ENCODE assay signal across 9 cellular contexts in genomic region chr2:207847807-207848544, GRCh38.
DNase-seq lines count a peak whose midpoint lies in the region; ATAC-seq, FAIRE-seq and TF ChIP-seq lines count a peak whose summit lies in the region.
"Had no signal": no experiment of that assay in that cellular context is flagged by ENCODE, and none has a peak within 500 bp of the region (broad histone marks: within the 10 kb centered on the region; RNA-seq: fewer than 3 reads in every experiment).

No MANE protein-coding gene starts in this region.

- no peaks in the 10 kb centered on the region for H3K27me3 ChIP-seq in GM12878 (replicated peaks in 1 of 2; ENCODE audit: control insufficient read depth in 2 of 2, insufficient read depth in 2 of 2, low read length in 1 of 2)
- H3K27me3 ChIP-seq in right lobe of liver = no peaks in the 10 kb centered on the region
- H3K27me3 ChIP-seq in CD4-positive, alpha-beta memory T cell (ENCODE audit: insufficient read depth, low read length) = no peaks in the 10 kb centered on the region

- WGBS in GM12878 (ENCODE audit: insufficient coverage, insufficient replicate concordance, low lambda C conversion rate, missing lambda C conversion rate) = 88% methylated on average over 4 of the region's 4 CpGs
- WGBS in right lobe of liver (ENCODE audit: insufficient coverage, low coverage, low lambda C conversion rate, missing lambda C conversion rate) = 3% methylated on average over 4 of the region's 4 CpGs

- no peak for TF ChIP-seq RAD21 in GM12878 (IDR thresholded peaks at IDR 0.05; ENCODE audit: insufficient read depth, low read depth, low read length)

- no peak overlapping the region for H3K4me3 Mint-ChIP-seq in CD14-positive monocyte
- H3K4me3 Mint-ChIP-seq in CD4-positive, alpha-beta memory T cell = no peak overlapping the region

- in situ Hi-C loops in GM12878 (cut with MboI) = no loop called here

- TF ChIP-seq EP300 in GM12878 (IDR thresholded peaks at IDR 0.05; ENCODE audit: borderline replicate concordance in 1 of 2, control insufficient read depth in 1 of 2, low read depth in 2 of 2, low read length in 2 of 2) = no peak

- no TSS peak for BruUV-seq in GM12878 (replicated peaks; lab: Mats Ljungman, UMichigan)

- no peaks in the 10 kb centered on the region for H3K27me3 Mint-ChIP-seq in CD14-positive monocyte (ENCODE audit: low read depth in 3 of 3)
- H3K27me3 Mint-ChIP-seq in CD4-positive, alpha-beta memory T cell = no peaks in the 10 kb centered on the region

- H3K4me3 ChIP-seq in GM12878 = no peak overlapping the region
- no peak overlapping the region for H3K4me3 ChIP-seq in right lobe of liver
- H3K4me3 ChIP-seq in CD4-positive, alpha-beta memory T cell (ENCODE audit: low read length in 2 of 2) = no peak overlapping the region
- H3K4me3 ChIP-seq: thoracic aorta had no signal

- TF ChIP-seq CTCF in CD14-positive monocyte (IDR thresholded peaks at IDR 0.05) = no peak
- no peak for TF ChIP-seq CTCF in GM12878 (IDR thresholded peaks at IDR 0.05 in 2 of 3, conservative IDR thresholded peaks at IDR 0.05 in 1 of 3; ENCODE audit: control insufficient read depth in 2 of 3, extremely low read depth in 1 of 3, insufficient read depth in 1 of 3, low read depth in 3 of 3, low read length in 3 of 3)
- no peak for TF ChIP-seq CTCF in right lobe of liver (IDR thresholded peaks at IDR 0.05)

- POLR2A ChIA-PET in GM12878 (lab: Charles Lee) = no interaction called here
- POLR2A ChIA-PET in CD4-positive, alpha-beta memory T cell (lab: Charles Lee; ENCODE audit: partially characterized antibody) = no interaction called here

- H3K4me1 ChIP-seq in GM12878 (ENCODE audit: control insufficient read depth, insufficient read depth, low read length) (no peaks in the 10 kb centered on the region), right lobe of liver (peaks cover 2 to 35% (median 12%) of the 10 kb centered on the region in 4 donors)
- H3K4me1 ChIP-seq in CD4-positive, alpha-beta memory T cell (ENCODE audit: insufficient read depth, low read length) = no peaks in the 10 kb centered on the region

- intact Hi-C loops in CD14-positive monocyte (cut with micrococcal nuclease) (no loop called here), GM12878 (cut with micrococcal nuclease; ENCODE audit: unreplicated experiment) (no loop called here), right lobe of liver (cut with DNase I) (no loop called here)
- intact Hi-C loops in CD4-positive, alpha-beta memory T cell (cut with micrococcal nuclease) = no loop called here

- H3K27ac ChIP-seq in GM12878 (ENCODE audit: control insufficient read depth, insufficient read depth) (no peak overlapping the region), right lobe of liver (peak overlapping the region; percentile 49 to 88 (median 72))
- no peak overlapping the region for H3K27ac ChIP-seq in CD4-positive, alpha-beta memory T cell (ENCODE audit: low read depth, low read length)

- H3K79me2 ChIP-seq in GM12878 (ENCODE audit: control insufficient read depth, insufficient read depth, low read length) = no peaks in the 10 kb centered on the region

- CTCF ChIA-PET in GM12878 (lab: Yijun Ruan, JAX) = interaction anchor here (0.5 to 1.1 kb wide), 2 partner anchors 23 to 100 kb away, joined by 3 to 4 read pairs; no protein-coding TSS in a partner anchor
- CTCF ChIA-PET in CD4-positive, alpha-beta memory T cell (lab: Charles Lee; ENCODE audit: partially characterized antibody) = no interaction called here

- peaks cover 0 to 3% (median 0%) of the 10 kb centered on the region in 7 donors for H3K9me3 Mint-ChIP-seq in CD14-positive monocyte
- H3K9me3 Mint-ChIP-seq in CD4-positive, alpha-beta memory T cell = no peaks in the 10 kb centered on the region

- peaks cover 12% of the 10 kb centered on the region for H3K4me1 Mint-ChIP-seq in CD14-positive monocyte
- H3K4me1 Mint-ChIP-seq in CD4-positive, alpha-beta memory T cell = no peaks in the 10 kb centered on the region

- RAD21 ChIA-PET in GM12878 (lab: Charles Lee; ENCODE audit: unreplicated experiment) = no interaction called here

- no peak overlapping the region for H3K4me2 ChIP-seq in GM12878 (ENCODE audit: control insufficient read depth, insufficient read depth)

- peak; percentile 48; the same call in 2 of the 3 replicates for ATAC-seq in GM12878
- peak; percentile 42 to 78 (median 53) for ATAC-seq in right lobe of liver
- no peak for ATAC-seq in HG03439 (IDR thresholded peaks at IDR 0.05; ENCODE audit: unreplicated experiment)
- ATAC-seq in GM18505 (IDR thresholded peaks at IDR 0.05; ENCODE audit: unreplicated experiment) = no peak

- peak overlapping the region in 4 of 7 donors; percentile 12 to 68 (median 26) for H3K27ac Mint-ChIP-seq in CD14-positive monocyte
- no peak overlapping the region for H3K27ac Mint-ChIP-seq in CD4-positive, alpha-beta memory T cell

- FAIRE-seq in GM12878 (lab: Jason Lieb, UNC) = no peak

- no peak overlapping the region for H2AFZ ChIP-seq in GM12878 (ENCODE audit: control insufficient read depth, low read depth, low read length)

- TF ChIP-seq POLR2A in GM12878 (IDR thresholded peaks at IDR 0.05; ENCODE audit: low read depth, low read length) = no peak
- no peak for TF ChIP-seq POLR2A in right lobe of liver (IDR thresholded peaks at IDR 0.05)
- no peak for TF ChIP-seq POLR2A in GM18505 (IDR thresholded peaks at IDR 0.05; ENCODE audit: borderline replicate concordance, extremely low read depth, insufficient read depth, insufficient read length)

- DNase-seq in CD14-positive monocyte (ENCODE audit: low spot score) = no peak
- DNase-seq in NCI-H1092 treated with DMSO at 0.1 percent for 48 hours (lab: John Stamatoyannopoulos, UW) = peak; percentile 62
- DNase-seq in GM12878 (ENCODE audit: low read depth, low spot score) = no peak
- peak in 1 of 3 donors; percentile 69 for DNase-seq in right lobe of liver
- DNase-seq in C1 segment of cervical spinal cord (lab: John Stamatoyannopoulos, UW) = no peak
- DNase-seq in CD4-positive, alpha-beta memory T cell = no peak

- H4K20me1 ChIP-seq in GM12878 (ENCODE audit: control insufficient read depth, insufficient read depth) = no peaks in the 10 kb centered on the region

- peaks cover 18 to 38% of the 10 kb centered on the region in 2 donors for H3K36me3 Mint-ChIP-seq in CD14-positive monocyte
- H3K36me3 Mint-ChIP-seq in CD4-positive, alpha-beta memory T cell = peaks cover 3 to 31% of the 10 kb centered on the region in 2 donors

- no peaks in the 10 kb centered on the region for H3K9me3 ChIP-seq in GM12878 (replicated peaks; ENCODE audit: control insufficient read depth, insufficient read depth, low read length)
- no peaks in the 10 kb centered on the region for H3K9me3 ChIP-seq in right lobe of liver
- no peaks in the 10 kb centered on the region for H3K9me3 ChIP-seq in CD4-positive, alpha-beta memory T cell (ENCODE audit: control insufficient read depth in 1 of 2, low read length in 2 of 2)
- H3K9me3 ChIP-seq: thoracic aorta had no signal

- no peaks in the 10 kb centered on the region for H3K36me3 ChIP-seq in GM12878 (ENCODE audit: control insufficient read depth in 2 of 2, insufficient read depth in 2 of 2, low read length in 1 of 2)
- no peaks in the 10 kb centered on the region for H3K36me3 ChIP-seq in right lobe of liver
- no peaks in the 10 kb centered on the region for H3K36me3 ChIP-seq in CD4-positive, alpha-beta memory T cell (ENCODE audit: insufficient read depth, low read length)
- H3K36me3 ChIP-seq: thoracic aorta had no signal

- SMC1A ChIA-PET in GM12878 (lab: Charles Lee; ENCODE audit: uncharacterized antibody, unreplicated experiment) = interaction anchor here (0.6 to 1.5 kb wide), 14 partner anchors 10 to 124 kb away, joined by 3 to 4 read pairs (median 3); no protein-coding TSS in a partner anchor

- H3K9ac ChIP-seq in GM12878 (ENCODE audit: control insufficient read depth, insufficient read depth, low read length) = no peak overlapping the region

TF ChIP-seq in GM12878, 131 proteins besides CTCF, POLR2A, EP300 and RAD21 (continues in another document):
- TF ChIP-seq MLLT1 (IDR thresholded peaks at IDR 0.05) (no peak), CEBPZ (IDR thresholded peaks at IDR 0.05; ENCODE audit: low read depth, low read length) (no peak), ZNF217 (IDR thresholded peaks at IDR 0.05) (no peak), RELA (IDR thresholded peaks at IDR 0.05; ENCODE audit: borderline replicate concordance, partially characterized antibody) (no peak)

Comparison
In these comparisons a context has a peak if more than half of its experiments do, and no peak if none do; other contexts are left out.
1. H3K27ac Mint-ChIP-seq: peak in CD14-positive monocyte (4 of 7); none in CD4-positive, alpha-beta memory T cell (0 of 7).
2. ATAC-seq: peak in GM12878 (single experiment) and right lobe of liver (4 of 4); none in HG03439 (single experiment) and GM18505 (single experiment).
3. H3K27ac ChIP-seq: peak in right lobe of liver (3 of 3); none in GM12878 (single experiment) and CD4-positive, alpha-beta memory T cell (single experiment).